In genomic region chr13:29640665-29641064, GRCh38 we compare ENCODE assay signal across 25 cellular contexts. TPM values are rescaled to one million over a fixed set of nuclear protein-coding genes. Genes with fewer than 3 reads are reported as not detected.
A peak's percentile ranks its signal among the peaks of the same experiment; 100 is the strongest.
DNase-seq lines count a peak whose midpoint lies in the region; ATAC-seq and TF ChIP-seq lines count a peak whose summit lies in the region.
"Had no signal": no experiment of that assay in that cellular context is flagged by ENCODE, and none has a peak within 500 bp of the region (broad histone marks: within the 10 kb centered on the region; RNA-seq: fewer than 3 reads in every experiment).

No MANE protein-coding gene starts in this region.

- H3K27ac Mint-ChIP-seq in neural progenitor cell (no peak overlapping the region), mesothelial cell of epicardium (no peak overlapping the region)
- H3K27ac Mint-ChIP-seq: CD14-positive monocyte; CD4-positive, CD25-positive, alpha-beta regulatory T cell; CD8-positive, alpha-beta memory T cell had no signal

- H3K79me2 ChIP-seq in neural progenitor cell (ENCODE audit: low read depth) (no peaks in the 10 kb centered on the region), mammary epithelial cell (ENCODE audit: insufficient read depth, low read length) (no peaks in the 10 kb centered on the region)

- H3K4me1 Mint-ChIP-seq in neural progenitor cell: no peaks in the 10 kb centered on the region
- no peaks in the 10 kb centered on the region for H3K4me1 Mint-ChIP-seq in mesothelial cell of epicardium
- H3K4me1 Mint-ChIP-seq: CD14-positive monocyte; CD4-positive, alpha-beta memory T cell; CD8-positive, alpha-beta memory T cell had no signal

- H3K4me2 ChIP-seq in neural progenitor cell (no peak overlapping the region), mammary epithelial cell (ENCODE audit: insufficient read depth, low read depth, low read length) (no peak overlapping the region)
- H3K4me2 ChIP-seq: BLaER1 had no signal

- H3K36me3 ChIP-seq in neural progenitor cell: no peaks in the 10 kb centered on the region
- H3K36me3 ChIP-seq in WERI-Rb-1: no peaks in the 10 kb centered on the region
- no peaks in the 10 kb centered on the region for H3K36me3 ChIP-seq in mammary epithelial cell (ENCODE audit: insufficient read depth, low read length)
- H3K36me3 ChIP-seq: BE2C, BLaER1 had no signal

- peaks cover 2% of the 10 kb centered on the region for H3K27me3 Mint-ChIP-seq in neural progenitor cell (ENCODE audit: insufficient read depth, low read depth)
- no peaks in the 10 kb centered on the region for H3K27me3 Mint-ChIP-seq in mesothelial cell of epicardium (ENCODE audit: low read depth)

- TF ChIP-seq CTCF in neural progenitor cell (IDR thresholded peaks at IDR 0.05) (no peak), WERI-Rb-1 (IDR thresholded peaks at IDR 0.05; ENCODE audit: low read depth, low read length) (no peak), mesothelial cell of epicardium (IDR thresholded peaks at IDR 0.05; ENCODE audit: unreplicated experiment) (no peak), mammary epithelial cell (conservative IDR thresholded peaks at IDR 0.05 in 1 of 2, IDR thresholded peaks at IDR 0.05 in 1 of 2; ENCODE audit: extremely low read depth in 1 of 2, insufficient read depth in 1 of 2, low read depth in 1 of 2, low read length in 2 of 2) (no peak)

- no TSS peak for BruUV-seq in mammary epithelial cell (replicated peaks; lab: Mats Ljungman, UMichigan)

- WGBS in mammary epithelial cell (ENCODE audit: low coverage, missing lambda C conversion rate): 72% methylated on average over 4 of the region's 4 CpGs

- no peaks in the 10 kb centered on the region for H3K4me1 ChIP-seq in neural progenitor cell
- no peaks in the 10 kb centered on the region for H3K4me1 ChIP-seq in mammary epithelial cell (ENCODE audit: insufficient read depth, low read length)
- H3K4me1 ChIP-seq: BE2C, BLaER1 had no signal

- H4K20me1 ChIP-seq in neural progenitor cell (ENCODE audit: low read depth): no peaks in the 10 kb centered on the region
- no peaks in the 10 kb centered on the region for H4K20me1 ChIP-seq in mammary epithelial cell (ENCODE audit: insufficient read depth, low read length)
- H4K20me1 ChIP-seq: BLaER1 had no signal

- H3K36me3 Mint-ChIP-seq in neural progenitor cell (no peaks in the 10 kb centered on the region), mesothelial cell of epicardium (no peaks in the 10 kb centered on the region)
- H3K36me3 Mint-ChIP-seq: CD14-positive monocyte; CD4-positive, alpha-beta memory T cell; CD4-positive, CD25-positive, alpha-beta regulatory T cell; CD8-positive, alpha-beta memory T cell had no signal

- H3K27ac ChIP-seq in neural progenitor cell: no peak overlapping the region
- H3K27ac ChIP-seq in WERI-Rb-1: no peak overlapping the region
- no peak overlapping the region for H3K27ac ChIP-seq in mammary epithelial cell (ENCODE audit: insufficient read depth, low read depth, low read length)
- H3K27ac ChIP-seq: BLaER1 had no signal

- H3K9me3 Mint-ChIP-seq in neural progenitor cell (no peaks in the 10 kb centered on the region), mesothelial cell of epicardium (no peaks in the 10 kb centered on the region)

- ATAC-seq in left colon: peak; percentile 89
- ATAC-seq: GM12878 had no signal

- no peaks in the 10 kb centered on the region for H3F3A ChIP-seq in neural progenitor cell (ENCODE audit: low read depth)

- H2AFZ ChIP-seq in neural progenitor cell (replicated peaks): peak overlapping the region; percentile 34
- no peak overlapping the region for H2AFZ ChIP-seq in mammary epithelial cell (ENCODE audit: low read depth, low read length)

- CTCF ChIA-PET in mammary epithelial cell (lab: Charles Lee; ENCODE audit: low non-redundant PET): no interaction called here

- no peaks in the 10 kb centered on the region for H3K9me3 ChIP-seq in neural progenitor cell (ENCODE audit: low read depth)
- no peaks in the 10 kb centered on the region for H3K9me3 ChIP-seq in WERI-Rb-1 (ENCODE audit: severe bottlenecking)
- no peaks in the 10 kb centered on the region for H3K9me3 ChIP-seq in mammary epithelial cell (replicated peaks; ENCODE audit: insufficient read depth, low read length)
- H3K9me3 ChIP-seq: BE2C had no signal

- H3K4me3 ChIP-seq in neural progenitor cell (no peak overlapping the region), WERI-Rb-1 (ENCODE audit: low read depth, low read length) (no peak overlapping the region), mammary epithelial cell (replicated peaks in 1 of 3; ENCODE audit: insufficient read depth in 1 of 3, low read depth in 2 of 3, low read length in 3 of 3) (no peak overlapping the region)
- H3K4me3 ChIP-seq: BLaER1, GM12878 had no signal

- DNase-seq in dermis blood vessel endothelial cell (peak; percentile 8), left colon (no peak), neural progenitor cell (ENCODE audit: low spot score) (no peak), WERI-Rb-1 (no peak), mesothelial cell of epicardium (ENCODE audit: low spot score in 2 of 2, unreplicated experiment in 2 of 2) (no peak), mammary epithelial cell (no peak), anterior cingulate cortex (lab: John Stamatoyannopoulos, UW) (no peak)
- DNase-seq: 8988T; ACHN; BE2C; C1 segment of cervical spinal cord; CD4-positive, alpha-beta memory T cell; CD4-positive, CD25-positive, alpha-beta regulatory T cell; CD8-positive, alpha-beta memory T cell; COR-L47; DMS 273 treated with DMSO at 0.1 percent for 48 hours; DMS153; DMS53; DMS79; DND-41; EL; GDM1 had no signal

- no peak overlapping the region for H3K4me3 Mint-ChIP-seq in neural progenitor cell
- H3K4me3 Mint-ChIP-seq in mesothelial cell of epicardium: no peak overlapping the region
- H3K4me3 Mint-ChIP-seq: CD14-positive monocyte; CD4-positive, alpha-beta memory T cell; CD4-positive, CD25-positive, alpha-beta regulatory T cell; CD8-positive, alpha-beta memory T cell had no signal

- H3K9ac ChIP-seq in neural progenitor cell (no peak overlapping the region), mammary epithelial cell (ENCODE audit: insufficient read depth, low read length) (no peak overlapping the region)
- H3K9ac ChIP-seq: BLaER1 had no signal

- intact Hi-C loops in left colon (cut with DNase I, micrococcal nuclease): no loop called here
- intact Hi-C loops in mammary epithelial cell (cut with micrococcal nuclease): no loop called here

- dilution Hi-C loops in mammary epithelial cell (cut with HindIII; ENCODE audit: low sequenced_read_pairs): no loop called here

- H3K27me3 ChIP-seq in neural progenitor cell (no peaks in the 10 kb centered on the region), WERI-Rb-1 (ENCODE audit: insufficient read depth, low read depth, severe bottlenecking) (no peaks in the 10 kb centered on the region), mammary epithelial cell (ENCODE audit: insufficient read depth, low read length) (no peaks in the 10 kb centered on the region)
- H3K27me3 ChIP-seq: BE2C, BLaER1 had no signal

- in situ Hi-C loops in mammary epithelial cell (cut with MboI; ENCODE audit: low sequenced_read_pairs in 2 of 2): no loop called here

RNA-seq across cellular contexts. Expression of gene SLC7A1, which starts 45.2 kb away (rescaled TPM):
- total RNA-seq in dermis blood vessel endothelial cell (17.7 and 69.5 TPM in 2 replicates), left colon (10 to 100 TPM; 39.9 to 56.9 TPM), neural progenitor cell (ENCODE audit: low replicate concordance) (12.4 and 16.2 TPM in 2 replicates), mesothelial cell of epicardium (19.2 to 22.2 TPM (median 20.0 TPM) in 3 replicates), mammary epithelial cell (100 to 1,000 TPM in 1 of 2 donors, 10 to 100 TPM in 1; 82.7 to 176 TPM)
- polyA plus RNA-seq in mammary epithelial cell: 30.9 TPM
- 105 TPM for polyA minus RNA-seq in mammary epithelial cell
